In the genomic region with DNA sequence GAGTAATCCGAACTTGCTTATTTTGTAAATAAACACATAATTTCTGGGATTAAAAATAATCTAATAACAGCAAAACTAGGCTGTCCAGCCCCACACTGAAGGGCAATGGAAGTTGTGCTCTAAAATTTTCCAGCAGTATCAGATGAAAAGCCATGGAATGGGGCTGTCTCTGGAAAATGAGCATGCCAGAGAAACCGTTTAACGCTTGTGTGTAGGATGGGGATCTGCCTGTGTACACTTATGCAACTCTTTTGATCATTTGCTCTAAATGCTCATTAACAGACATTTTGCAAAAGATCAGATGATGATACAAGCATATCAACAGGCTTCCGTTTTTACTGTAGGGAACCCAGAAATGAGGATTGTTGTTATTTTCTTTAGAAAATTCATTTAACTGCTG, we compare ENCODE assay signal across 17 cellular contexts.
A peak's percentile ranks its signal among the peaks of the same experiment; 100 is the strongest.
DNase-seq lines count a peak whose midpoint lies in the region; ATAC-seq and TF ChIP-seq lines count a peak whose summit lies in the region.
"Had no signal": no experiment of that assay in that cellular context is flagged by ENCODE, and none has a peak within 500 bp of the region (broad histone marks: within the 10 kb centered on the region; RNA-seq: fewer than 3 reads in every experiment).

No MANE protein-coding gene starts in this region.

- H3K27ac ChIP-seq in esophagus muscularis mucosa (replicated peaks in 1 of 4): peak overlapping the region in 3 of 4 donors; percentile 0 to 23 (median 2)
- peak overlapping the region; percentile 37 for H3K27ac ChIP-seq in stomach smooth muscle (ENCODE audit: low read length)

- ATAC-seq in HG03139 (IDR thresholded peaks at IDR 0.05; ENCODE audit: unreplicated experiment) (no peak), GM19467 (IDR thresholded peaks at IDR 0.05; ENCODE audit: unreplicated experiment) (no peak)
- ATAC-seq: HepG2 had no signal

- H3K27me3 Mint-ChIP-seq in activated CD4-positive, alpha-beta memory T cell treated with anti-CD3 and anti-CD28 coated beads, Interleukin-2, amount 10 ng/mL, durations not matched to agents 7 days and 5 days: no peaks in the 10 kb centered on the region
- H3K27me3 Mint-ChIP-seq: B cell; CD4-positive, CD25-positive, alpha-beta regulatory T cell; IgD-negative memory B cell had no signal

- no peaks in the 10 kb centered on the region for H3K27me3 ChIP-seq in adipocyte (replicated peaks; ENCODE audit: control insufficient read depth, insufficient read depth, low read length)
- H3K27me3 ChIP-seq in esophagus muscularis mucosa: no peaks in the 10 kb centered on the region
- H3K27me3 ChIP-seq in stomach smooth muscle (ENCODE audit: control insufficient read depth in 1 of 2, insufficient read depth in 2 of 2, low read length in 2 of 2): no peaks in the 10 kb centered on the region

- H3K9ac ChIP-seq in adipocyte (ENCODE audit: low read length): peak overlapping the region; percentile 10
- H3K9ac ChIP-seq in stomach smooth muscle (ENCODE audit: low read length in 2 of 2): no peak overlapping the region

- CTCF ChIA-PET in activated CD4-positive, alpha-beta memory T cell treated with anti-CD3 and anti-CD28 coated beads, Interleukin-2, amount 10 ng/mL, durations not matched to agents 7 days and 5 days (lab: Charles Lee): no interaction called here

- TF ChIP-seq CTCF in esophagus muscularis mucosa (IDR thresholded peaks at IDR 0.05): no peak

- TF ChIP-seq EP300 in esophagus muscularis mucosa (IDR thresholded peaks at IDR 0.05): no peak

- H3K4me3 ChIP-seq in adipocyte (ENCODE audit: low read length) (peak overlapping the region; percentile 66), esophagus muscularis mucosa (no peak overlapping the region), stomach smooth muscle (ENCODE audit: low read length in 2 of 2) (no peak overlapping the region)

- 83% methylated on average over 4 of the region's 4 CpGs for WGBS in esophagus muscularis mucosa

- no peak for TF ChIP-seq POLR2A in esophagus muscularis mucosa (IDR thresholded peaks at IDR 0.05; ENCODE audit: low read depth)

- POLR2A ChIA-PET in activated CD4-positive, alpha-beta memory T cell treated with anti-CD3 and anti-CD28 coated beads, Interleukin-2, amount 10 ng/mL, durations not matched to agents 7 days and 5 days (lab: Charles Lee): no interaction called here

- intact Hi-C loops in esophagus muscularis mucosa (cut with DNase I): no loop called here

- H3K36me3 Mint-ChIP-seq in activated CD4-positive, alpha-beta memory T cell treated with anti-CD3 and anti-CD28 coated beads, Interleukin-2, amount 10 ng/mL, durations not matched to agents 7 days and 5 days (ENCODE audit: low read depth): no peaks in the 10 kb centered on the region
- H3K36me3 Mint-ChIP-seq: CD4-positive, CD25-positive, alpha-beta regulatory T cell; IgD-negative memory B cell had no signal

- H3K4me1 ChIP-seq in adipocyte (ENCODE audit: control insufficient read depth, insufficient read depth, low read length) (peaks cover 22% of the 10 kb centered on the region), esophagus muscularis mucosa (peaks cover 52 to 64% (median 59%) of the 10 kb centered on the region in 4 donors), stomach smooth muscle (ENCODE audit: control insufficient read depth, insufficient read depth, low read length) (peaks cover 30% of the 10 kb centered on the region)
- H3K4me1 ChIP-seq: Caco-2 had no signal

- no peak overlapping the region for H3K27ac Mint-ChIP-seq in activated CD4-positive, alpha-beta memory T cell treated with anti-CD3 and anti-CD28 coated beads, Interleukin-2, amount 10 ng/mL, durations not matched to agents 7 days and 5 days
- H3K27ac Mint-ChIP-seq: B cell; CD4-positive, CD25-positive, alpha-beta regulatory T cell; H9; IgD-negative memory B cell had no signal

- H3K4me1 Mint-ChIP-seq in activated CD4-positive, alpha-beta memory T cell treated with anti-CD3 and anti-CD28 coated beads, Interleukin-2, amount 10 ng/mL, durations not matched to agents 7 days and 5 days: no peaks in the 10 kb centered on the region
- H3K4me1 Mint-ChIP-seq: B cell; CD4-positive, CD25-positive, alpha-beta regulatory T cell had no signal

- H3K9me3 ChIP-seq in adipocyte (ENCODE audit: control insufficient read depth, low read length) (no peaks in the 10 kb centered on the region), esophagus muscularis mucosa (no peaks in the 10 kb centered on the region), stomach smooth muscle (ENCODE audit: control insufficient read depth in 2 of 2, low read length in 2 of 2) (no peaks in the 10 kb centered on the region)
- H3K9me3 ChIP-seq: Caco-2 had no signal

- no peak overlapping the region for H3K4me3 Mint-ChIP-seq in activated CD4-positive, alpha-beta memory T cell treated with anti-CD3 and anti-CD28 coated beads, Interleukin-2, amount 10 ng/mL, durations not matched to agents 7 days and 5 days
- H3K4me3 Mint-ChIP-seq: B cell; CD4-positive, CD25-positive, alpha-beta regulatory T cell; H9; IgD-negative memory B cell had no signal

- H3K9me3 Mint-ChIP-seq in activated CD4-positive, alpha-beta memory T cell treated with anti-CD3 and anti-CD28 coated beads, Interleukin-2, amount 10 ng/mL, durations not matched to agents 7 days and 5 days: no peaks in the 10 kb centered on the region
- H3K9me3 Mint-ChIP-seq: CD4-positive, CD25-positive, alpha-beta regulatory T cell; H9; IgD-negative memory B cell had no signal

- H3K36me3 ChIP-seq in adipocyte (ENCODE audit: control insufficient read depth, insufficient read depth, low read length, severe bottlenecking): no peaks in the 10 kb centered on the region
- no peaks in the 10 kb centered on the region for H3K36me3 ChIP-seq in esophagus muscularis mucosa
- H3K36me3 ChIP-seq in stomach smooth muscle (ENCODE audit: control insufficient read depth in 2 of 2, insufficient read depth in 2 of 2, low read length in 2 of 2): no peaks in the 10 kb centered on the region

- DNase-seq in Ammon's horn (ENCODE audit: low spot score) (peak; percentile 53), adipocyte (ENCODE audit: low read depth) (no peak), esophagus muscularis mucosa (ENCODE audit: extremely low spot score) (no peak)
- DNase-seq in activated CD4-positive, alpha-beta memory T cell treated with anti-CD3 and anti-CD28 coated beads, Interleukin-2, amount 10 ng/mL, durations not matched to agents 7 days and 5 days: no peak
- DNase-seq: 8988T; C1 segment of cervical spinal cord; Caco-2; CD4-positive, CD25-positive, alpha-beta regulatory T cell; GDM1; GOT3; H9 had no signal
